In the genomic region with DNA sequence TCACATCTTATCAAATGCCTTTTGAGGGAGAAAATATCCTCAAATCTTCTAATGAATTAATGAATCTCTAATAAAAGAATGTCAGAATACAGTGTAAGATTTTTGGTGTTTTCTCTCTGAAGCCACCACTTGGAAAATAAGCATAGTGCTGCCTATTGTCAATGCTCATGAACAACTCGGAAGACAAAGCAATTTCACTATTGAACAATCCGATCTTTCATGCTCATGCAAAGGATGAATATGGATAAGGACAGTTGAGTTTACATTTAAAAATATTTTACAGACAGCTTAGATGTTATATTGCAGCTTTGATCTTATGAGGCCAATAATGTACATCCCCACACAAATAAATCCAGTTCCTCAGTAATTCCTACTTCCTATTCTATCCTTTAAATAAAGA, we compare ENCODE assay signal across 24 cellular contexts.
"Had no signal": no experiment of that assay in that cellular context is flagged by ENCODE, and none has a peak within 500 bp of the region (broad histone marks: within the 10 kb centered on the region; RNA-seq: fewer than 3 reads in every experiment).

No MANE protein-coding gene starts in this region.

- DNase-seq: activated CD4-positive, alpha-beta memory T cell treated with anti-CD3 and anti-CD28 coated beads for 36 hours; activated CD4-positive, alpha-beta T cell treated with anti-CD3 and anti-CD28 coated beads for 36 hours; activated CD4-positive, alpha-beta T cell treated with anti-CD3 and anti-CD28 coated beads, Interleukin-2, amount 10 ng/mL, durations not matched to agents 24 days and 14 days; activated CD4-positive, CD25-positive, alpha-beta regulatory T cell; activated CD4-positive, CD25-positive, alpha-beta regulatory T cell treated with anti-CD3 and anti-CD28 coated beads, Interleukin-2, amount 50 U/mL, for 72 hours; activated CD8-positive, alpha-beta memory T cell treated with anti-CD3 and anti-CD28 coated beads, Interleukin-2, amount 10 ng/mL, durations not matched to agents 7 days and 5 days; activated CD8-positive, alpha-beta memory T cell treated with anti-CD3 and anti-CD28 coated beads, Interleukin-2, amount 50 U/mL, for 4 hours; activated CD8-positive, alpha-beta T cell treated with anti-CD3 and anti-CD28 coated beads, Interleukin-2, amount 10 ng/mL, durations not matched to agents 7 days and 5 days; activated gamma-delta T cell; activated naive CD4-positive, alpha-beta T cell; activated naive CD4-positive, alpha-beta T cell treated with anti-CD3 and anti-CD28 coated beads, Interleukin-2, amount 10 ng/mL, durations not matched to agents 7 days and 5 days; activated naive CD8-positive, alpha-beta T cell treated with anti-CD3 and anti-CD28 coated beads, Interleukin-2, amount 10 ng/mL, durations not matched to agents 7 days and 5 days; activated T-cell treated with anti-CD3 and anti-CD28 coated beads, Interleukin-2, amount 50 U/mL, for 1 hour; activated T-cell treated with anti-CD3 and anti-CD28 coated beads, Interleukin-2, amount 50 U/mL, for 72 hours; brain microvascular endothelial cell; effector CD4-positive, alpha-beta T cell; effector memory CD8-positive, alpha-beta T cell; erythroblast; foreskin melanocyte; head of caudate nucleus; T-helper 2 cell had no signal

- H3K4me3 ChIP-seq: coronary artery, esophagus muscularis mucosa, gastroesophageal sphincter had no signal

- H3K27me3 ChIP-seq: brain microvascular endothelial cell, esophagus muscularis mucosa, gastroesophageal sphincter had no signal

- H3K27ac ChIP-seq: brain microvascular endothelial cell, coronary artery, esophagus muscularis mucosa, gastroesophageal sphincter had no signal
